ENCODE assay signal across 8 cellular contexts in genomic region chr17:76585649-76586593, GRCh38. TPM values are rescaled to one million over a fixed set of nuclear protein-coding genes. Genes with fewer than 3 reads are reported as not detected.
DNase-seq lines count a peak whose midpoint lies in the region; ATAC-seq and TF ChIP-seq lines count a peak whose summit lies in the region.

ST6GALNAC2 (minus strand) TSS chr17:76585860; CDS start chr17:76585808, 52 bp downstream.

- H3K36me3 ChIP-seq in neural progenitor cell: no peaks in the 10 kb centered on the region

- H3K79me2 ChIP-seq in neural progenitor cell (ENCODE audit: low read depth): no peaks in the 10 kb centered on the region

- H3K27ac ChIP-seq in neural progenitor cell: no peak within 1 kb of the TSS

- peaks cover 18% of the 10 kb centered on the region for H3K4me1 Mint-ChIP-seq in neural progenitor cell

- peak within 1 kb of the TSS; percentile 71 for H2AFZ ChIP-seq in neural progenitor cell (replicated peaks)

- peaks cover 90% of the 10 kb centered on the region for H3K27me3 ChIP-seq in neural progenitor cell

- H3K4me1 ChIP-seq in neural progenitor cell: peaks cover 26% of the 10 kb centered on the region

- no peak within 1 kb of the TSS for H3K27ac Mint-ChIP-seq in neural progenitor cell

- peak; percentile 14 for DNase-seq in SKM-1 treated with dmso at 0.1 percent for 144 hours (lab: John Stamatoyannopoulos, UW; ENCODE audit: unreplicated experiment)
- no peak for DNase-seq in SKM-1 (lab: John Stamatoyannopoulos, UW; ENCODE audit: unreplicated experiment)
- peak; percentile 70 for DNase-seq in NCI-H510A treated with DMSO at 0.1 percent for 48 hours (lab: John Stamatoyannopoulos, UW)
- DNase-seq in activated effector memory CD4-positive, alpha-beta T cell treated with anti-CD3 and anti-CD28 coated beads, Interleukin-2, amount 50 U/mL, for 16 hours: peak; percentile 78
- DNase-seq in globus pallidus (ENCODE audit: low spot score): peak; percentile 43
- peak; percentile 70 for DNase-seq in neural progenitor cell (ENCODE audit: low spot score)
- DNase-seq in NCI-H446 treated with DMSO at 0.1 percent for 48 hours (lab: John Stamatoyannopoulos, UW): no peak

- peaks cover 59% of the 10 kb centered on the region for H3K27me3 Mint-ChIP-seq in neural progenitor cell (ENCODE audit: insufficient read depth, low read depth)

- H3K9me3 ChIP-seq in neural progenitor cell (ENCODE audit: low read depth): no peaks in the 10 kb centered on the region

- peak within 1 kb of the TSS; percentile 44 for H3K4me3 ChIP-seq in neural progenitor cell

- peaks cover 31% of the 10 kb centered on the region for H4K20me1 ChIP-seq in neural progenitor cell (ENCODE audit: low read depth)

- peak within 1 kb of the TSS; percentile 90 for H3K4me2 ChIP-seq in neural progenitor cell

- peaks cover 21% of the 10 kb centered on the region for H3F3A ChIP-seq in neural progenitor cell (ENCODE audit: low read depth)

- H3K36me3 Mint-ChIP-seq in neural progenitor cell: no peaks in the 10 kb centered on the region

- H3K4me3 Mint-ChIP-seq in neural progenitor cell: peak within 1 kb of the TSS; percentile 73

- TF ChIP-seq CTCF in neural progenitor cell (IDR thresholded peaks at IDR 0.05): no peak

- peaks cover 11% of the 10 kb centered on the region for H3K9me3 Mint-ChIP-seq in neural progenitor cell

- H3K9ac ChIP-seq in neural progenitor cell: no peak within 1 kb of the TSS

- ATAC-seq in HG03045 (IDR thresholded peaks at IDR 0.05; ENCODE audit: unreplicated experiment): no peak

RNA-seq across cellular contexts. Expression of gene ST6GALNAC2, which starts in this region (rescaled TPM):
- total RNA-seq in neural progenitor cell (ENCODE audit: low replicate concordance): 0.28 TPM in 1 of 2 replicates, not detected in the other

Comparison
In these comparisons a context has a peak if more than half of its experiments do, and no peak if none do; other contexts are left out.
1. DNase-seq: peak in SKM-1 treated with dmso at 0.1 percent for 144 hours (single experiment), NCI-H510A treated with DMSO at 0.1 percent for 48 hours (single experiment), activated effector memory CD4-positive, alpha-beta T cell treated with anti-CD3 and anti-CD28 coated beads, Interleukin-2, amount 50 U/mL, for 16 hours (single experiment) and globus pallidus (single experiment); none in SKM-1 (single experiment) and NCI-H446 treated with DMSO at 0.1 percent for 48 hours (single experiment).
2. Peak in DNase-seq, H3K4me3 ChIP-seq and H3K4me2 ChIP-seq in neural progenitor cell; RNA of the gene not detected or under 1 TPM.